Comparison of ENCODE assay signal across 10 cellular contexts in the genomic region with DNA sequence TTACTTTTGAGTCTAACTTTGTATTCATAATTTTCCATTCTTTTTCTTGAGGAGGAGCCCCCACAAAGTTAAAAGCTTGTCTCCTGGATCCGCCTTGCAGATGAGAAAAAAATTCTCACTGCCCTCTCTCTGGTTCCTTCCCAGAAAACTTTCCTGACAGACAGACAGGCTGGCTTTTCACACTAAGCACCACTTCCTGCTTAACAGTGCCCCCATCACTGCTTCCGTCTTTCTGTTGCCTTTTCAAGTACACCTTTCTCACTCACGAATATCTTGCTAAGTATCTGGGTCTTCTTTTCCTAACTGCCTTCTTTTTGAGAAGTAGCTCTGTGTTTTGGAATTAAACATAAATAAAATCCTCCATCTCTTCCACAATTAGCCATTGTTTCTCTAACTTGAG. TPM values are rescaled to one million over a fixed set of nuclear protein-coding genes. Genes with fewer than 3 reads are reported as not detected.
DNase-seq lines count a peak whose midpoint lies in the region; ATAC-seq and TF ChIP-seq lines count a peak whose summit lies in the region.
"Had no signal": no experiment of that assay in that cellular context is flagged by ENCODE, and none has a peak within 500 bp of the region (broad histone marks: within the 10 kb centered on the region; RNA-seq: fewer than 3 reads in every experiment).

No MANE protein-coding gene starts in this region.

- no peaks in the 10 kb centered on the region for H3K9me3 ChIP-seq in spleen
- H3K9me3 ChIP-seq in HAP-1, result no peaks in the 10 kb centered on the region

- H3K4me3 ChIP-seq in spleen (peak overlapping the region in 1 of 8 donors; percentile 41), HAP-1 (no peak overlapping the region)

- in situ Hi-C loops in HAP-1 (cut with MboI; ENCODE audit: low sequenced_read_pairs), result no loop called here

- DNase-seq in activated gamma-delta T cell treated with Interleukin-2 at 50 U/mL for 16 hours (peak; percentile 16), activated gamma-delta T cell (lab: John Stamatoyannopoulos, UW) (no peak), spleen (no peak), cerebellar nuclear complex (lab: John Stamatoyannopoulos, UW) (no peak), HAP-1 (ENCODE audit: low spot score in 2 of 2) (no peak), retina (no peak)
- no peak for DNase-seq in activated T-cell treated with anti-CD3 and anti-CD28 coated beads, Interleukin-2, amount 50 U/mL, for 72 hours
- DNase-seq: NCI-H1436 had no signal

- no peaks in the 10 kb centered on the region for H3K27me3 ChIP-seq in spleen (replicated peaks in 1 of 7)
- H3K27me3 ChIP-seq in HAP-1 (ENCODE audit: low read depth), result no peaks in the 10 kb centered on the region

- H3K36me3 Mint-ChIP-seq in activated T-cell treated with anti-CD3 and anti-CD28 coated beads, Interleukin-2, amount 50 U/mL, for 72 hours (ENCODE audit: insufficient read depth in 2 of 2), result no peaks in the 10 kb centered on the region

- no peak for TF ChIP-seq CTCF in spleen (IDR thresholded peaks at IDR 0.05 in 8 of 11, conservative IDR thresholded peaks at IDR 0.05 in 3 of 11)

- H3K27ac ChIP-seq in spleen, result peak overlapping the region in 6 of 8 donors; percentile 10 to 82 (median 72)

- peak overlapping the region; percentile 78 to 90 for H3K4me3 Mint-ChIP-seq in activated T-cell treated with anti-CD3 and anti-CD28 coated beads, Interleukin-2, amount 50 U/mL, for 72 hours

- H3K4me1 ChIP-seq in spleen (peaks cover 16 to 51% (median 36%) of the 10 kb centered on the region in 6 donors), HAP-1 (no peaks in the 10 kb centered on the region)

- peaks cover 51% of the 10 kb centered on the region for H3K4me1 Mint-ChIP-seq in activated T-cell treated with anti-CD3 and anti-CD28 coated beads, Interleukin-2, amount 50 U/mL, for 72 hours (ENCODE audit: low read depth)

- H3K36me3 ChIP-seq in spleen (no peaks in the 10 kb centered on the region), HAP-1 (replicated peaks) (no peaks in the 10 kb centered on the region)

- TF ChIP-seq POLR2A in spleen (IDR thresholded peaks at IDR 0.05), result no peak

- peak; percentile 34 for ATAC-seq in HG03280 (IDR thresholded peaks at IDR 0.05; ENCODE audit: unreplicated experiment)
- ATAC-seq in activated T-cell treated with anti-CD3 and anti-CD28 coated beads, Interleukin-2, amount 50 U/mL, for 72 hours (replicated peaks in 1 of 2), result peak in 1 of 2 donors; percentile 38

- no peaks in the 10 kb centered on the region for H3K27me3 Mint-ChIP-seq in activated T-cell treated with anti-CD3 and anti-CD28 coated beads, Interleukin-2, amount 50 U/mL, for 72 hours (ENCODE audit: low read depth)
- H3K27me3 Mint-ChIP-seq: progenitor cell of endocrine pancreas had no signal

- intact Hi-C loops in spleen (cut with DNase I; ENCODE audit: low total_unique reads), result no loop called here

- H3K27ac Mint-ChIP-seq in activated T-cell treated with anti-CD3 and anti-CD28 coated beads, Interleukin-2, amount 50 U/mL, for 72 hours, result peak overlapping the region; percentile 98
- H3K27ac Mint-ChIP-seq: progenitor cell of endocrine pancreas had no signal

- WGBS in spleen, 5 donors, result 20 to 28% (median 26%) methylated on average over 3 of the region's 3 CpGs

- H3K9me3 Mint-ChIP-seq in activated T-cell treated with anti-CD3 and anti-CD28 coated beads, Interleukin-2, amount 50 U/mL, for 72 hours, result no peaks in the 10 kb centered on the region

RNA-seq across cellular contexts. Expression of gene LMBRD1, which starts 19.8 kb away (rescaled TPM):
- 10 to 100 TPM; 24.5 to 24.8 TPM for total RNA-seq in activated T-cell treated with anti-CD3 and anti-CD28 coated beads, Interleukin-2, amount 50 U/mL, for 72 hours
- 10 to 100 TPM; 45.4 to 76.6 (median 63.7) TPM for total RNA-seq in spleen
- polyA plus RNA-seq in spleen, result 10 to 100 TPM; 27.2 to 29.9 (median 28.9) TPM

RNA-seq across cellular contexts. Expression of gene COL19A1, which starts 49.8 kb away (rescaled TPM):
- under 1 TPM; 0.19 to 0.26 TPM for total RNA-seq in activated T-cell treated with anti-CD3 and anti-CD28 coated beads, Interleukin-2, amount 50 U/mL, for 72 hours
- 10 to 100 TPM in 5 of 7 donors, 1 to 10 TPM in 2; 7.9 to 14.5 (median 11.7) TPM for total RNA-seq in spleen
- 1 to 10 TPM in 1 of 3 donors, under 1 TPM in 2; 0.48 to 1.2 (median 0.64) TPM for polyA plus RNA-seq in spleen

Comparison
In these comparisons a context has a peak if more than half of its experiments do, and no peak if none do; other contexts are left out.
1. RNA of gene COL19A1, which starts 49.8 kb away (total RNA-seq): 7.9 to 14.5 TPM in spleen; 0.19 to 0.26 TPM in activated T-cell treated with anti-CD3 and anti-CD28 coated beads, Interleukin-2, amount 50 U/mL, for 72 hours; every median in the first group is over 4 times any median in the second.